1 cellular context compared by ENCODE assay signal in genomic region chr19:50565984-50566903, GRCh38.
TF ChIP-seq lines count a peak whose summit lies in the region.

No MANE protein-coding gene starts in this region.

TF ChIP-seq in GM23338, 12 proteins besides CTCF, POLR2A, EP300 and RAD21 (continued from another document):
- TF ChIP-seq ZNF462 (CRISPR knock-in tag; IDR thresholded peaks at IDR 0.05) (no peak), ZNF331 (CRISPR knock-in tag; IDR thresholded peaks at IDR 0.05; ENCODE audit: low read depth) (no peak), REST (IDR thresholded peaks at IDR 0.05; ENCODE audit: unreplicated experiment) (no peak), ETS1 (IDR thresholded peaks at IDR 0.05) (0 out of 2 replicates have a peak, but pooled peaks have one; percentile 33), EZH2 (IDR thresholded peaks at IDR 0.05; ENCODE audit: low read depth, unreplicated experiment) (peak; percentile 62)
